In the genomic region with DNA sequence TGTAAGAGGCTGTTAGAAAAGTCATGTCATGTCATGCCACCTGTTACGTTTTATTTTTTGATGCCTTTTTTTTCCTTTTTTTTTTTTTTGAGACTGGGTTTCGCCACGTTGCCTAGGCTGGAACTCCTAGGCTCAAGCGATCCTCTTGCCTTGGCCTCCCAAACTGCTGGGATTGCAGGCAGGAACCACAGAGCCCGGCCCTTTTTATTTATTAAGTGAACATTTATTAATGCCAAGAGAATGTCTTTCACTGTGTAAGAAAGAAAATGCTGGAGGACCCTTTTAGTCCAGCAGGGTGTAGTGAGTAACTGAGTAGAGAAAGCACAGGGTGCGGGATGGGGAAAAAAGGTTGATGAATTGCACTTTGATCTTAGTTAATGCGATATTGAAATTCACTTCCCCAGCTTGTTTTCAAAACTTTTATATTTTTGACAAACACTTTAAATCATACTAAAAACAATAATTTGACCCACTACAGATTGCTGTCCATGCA, we compare ENCODE assay signal across 8 cellular contexts. TPM values are rescaled to one million over a fixed set of nuclear protein-coding genes. Genes with fewer than 3 reads are reported as not detected.
DNase-seq lines count a peak whose midpoint lies in the region; ATAC-seq and TF ChIP-seq lines count a peak whose summit lies in the region.

No MANE protein-coding gene starts in this region.

- no peak for TF ChIP-seq POLR2A in body of pancreas (IDR thresholded peaks at IDR 0.05)

- H3K9me3 Mint-ChIP-seq in neural progenitor cell, result no peaks in the 10 kb centered on the region

- H2AFZ ChIP-seq in neural progenitor cell (replicated peaks), result no peak overlapping the region

- H3K79me2 ChIP-seq in neural progenitor cell (ENCODE audit: low read depth), result peaks cover 34% of the 10 kb centered on the region

- DNase-seq in DMS53 (lab: John Stamatoyannopoulos, UW) (peak; percentile 57), Kasumi-1 (lab: John Stamatoyannopoulos, UW) (peak; percentile 39 to 62), body of pancreas (no peak), neural progenitor cell (ENCODE audit: low spot score) (no peak), NCI-H2081 (lab: John Stamatoyannopoulos, UW) (no peak), GM10266 (ENCODE audit: extremely low spot score) (no peak), HPDE6-E6E7 (ENCODE audit: extremely low spot score) (no peak)

- H3K36me3 ChIP-seq in body of pancreas (replicated peaks in 1 of 2; ENCODE audit: insufficient read depth in 1 of 2, low read depth in 2 of 2), result peaks cover 0 to 2% of the 10 kb centered on the region in 2 donors
- no peaks in the 10 kb centered on the region for H3K36me3 ChIP-seq in neural progenitor cell

- H3K27me3 ChIP-seq in body of pancreas (no peaks in the 10 kb centered on the region), neural progenitor cell (no peaks in the 10 kb centered on the region)

- H3K27ac Mint-ChIP-seq in neural progenitor cell, result no peak overlapping the region

- intact Hi-C loops in body of pancreas (cut with DNase I), result no loop called here

- H3K4me1 Mint-ChIP-seq in neural progenitor cell, result peaks cover 37% of the 10 kb centered on the region

- no peak overlapping the region for H3K4me3 ChIP-seq in body of pancreas
- H3K4me3 ChIP-seq in neural progenitor cell, result no peak overlapping the region

- H3K27ac ChIP-seq in body of pancreas, result peak overlapping the region; percentile 59 to 100 (median 100)
- H3K27ac ChIP-seq in neural progenitor cell, result no peak overlapping the region

- no peaks in the 10 kb centered on the region for H3K27me3 Mint-ChIP-seq in neural progenitor cell (ENCODE audit: insufficient read depth, low read depth)

- WGBS in body of pancreas, 2 donors, result 20 to 25% methylated on average over 7 of the region's 7 CpGs

- H3K4me1 ChIP-seq in body of pancreas (peaks cover 30% of the 10 kb centered on the region), neural progenitor cell (peaks cover 20% of the 10 kb centered on the region)

- TF ChIP-seq CTCF in body of pancreas (IDR thresholded peaks at IDR 0.05) (peak in 5 of 7 experiments; percentile 17 to 53 (median 50)), neural progenitor cell (IDR thresholded peaks at IDR 0.05) (no peak), GM10266 (IDR thresholded peaks at IDR 0.05; ENCODE audit: control insufficient read depth, insufficient read depth, low read depth, missing control alignments) (no peak)

- no peaks in the 10 kb centered on the region for H3K9me3 ChIP-seq in body of pancreas
- H3K9me3 ChIP-seq in neural progenitor cell (ENCODE audit: low read depth), result no peaks in the 10 kb centered on the region

- peaks cover 3% of the 10 kb centered on the region for H3K36me3 Mint-ChIP-seq in neural progenitor cell

- H3K4me3 Mint-ChIP-seq in neural progenitor cell, result peak overlapping the region; percentile 77

- H3K9ac ChIP-seq in neural progenitor cell, result no peak overlapping the region

- ATAC-seq in body of pancreas (peak; percentile 3), HG03432 (IDR thresholded peaks at IDR 0.05; ENCODE audit: unreplicated experiment) (no peak)

- H3K4me2 ChIP-seq in neural progenitor cell, result no peak overlapping the region

- peaks cover 21% of the 10 kb centered on the region for H4K20me1 ChIP-seq in neural progenitor cell (ENCODE audit: low read depth)

- H3F3A ChIP-seq in neural progenitor cell (ENCODE audit: low read depth), result peaks cover 26% of the 10 kb centered on the region

RNA-seq across cellular contexts. Expression of gene XBP1, which starts 2.3 kb away (rescaled TPM):
- 100 to 1,000 TPM; 642 to 771 TPM for total RNA-seq in body of pancreas
- 72.7 and 73.9 TPM in 2 replicates for total RNA-seq in neural progenitor cell (ENCODE audit: low replicate concordance)

RNA-seq across cellular contexts. Expression of gene CCDC117, which starts 30.1 kb away (rescaled TPM):
- total RNA-seq in body of pancreas (10 to 100 TPM; 13.8 to 16.3 TPM), neural progenitor cell (ENCODE audit: low replicate concordance) (59.1 and 80.2 TPM in 2 replicates)

Comparison
In these comparisons a context has a peak if more than half of its experiments do, and no peak if none do; other contexts are left out.
1. DNase-seq: peak in DMS53 (single experiment) and Kasumi-1 (2 of 2); none in body of pancreas (0 of 4), neural progenitor cell (single experiment), NCI-H2081 (0 of 2), GM10266 (single experiment) and HPDE6-E6E7 (single experiment).
2. CTCF ChIP-seq: peak in body of pancreas (5 of 7); none in neural progenitor cell (single experiment) and GM10266 (single experiment).